8 cellular contexts compared by ENCODE assay signal in the genomic region with DNA sequence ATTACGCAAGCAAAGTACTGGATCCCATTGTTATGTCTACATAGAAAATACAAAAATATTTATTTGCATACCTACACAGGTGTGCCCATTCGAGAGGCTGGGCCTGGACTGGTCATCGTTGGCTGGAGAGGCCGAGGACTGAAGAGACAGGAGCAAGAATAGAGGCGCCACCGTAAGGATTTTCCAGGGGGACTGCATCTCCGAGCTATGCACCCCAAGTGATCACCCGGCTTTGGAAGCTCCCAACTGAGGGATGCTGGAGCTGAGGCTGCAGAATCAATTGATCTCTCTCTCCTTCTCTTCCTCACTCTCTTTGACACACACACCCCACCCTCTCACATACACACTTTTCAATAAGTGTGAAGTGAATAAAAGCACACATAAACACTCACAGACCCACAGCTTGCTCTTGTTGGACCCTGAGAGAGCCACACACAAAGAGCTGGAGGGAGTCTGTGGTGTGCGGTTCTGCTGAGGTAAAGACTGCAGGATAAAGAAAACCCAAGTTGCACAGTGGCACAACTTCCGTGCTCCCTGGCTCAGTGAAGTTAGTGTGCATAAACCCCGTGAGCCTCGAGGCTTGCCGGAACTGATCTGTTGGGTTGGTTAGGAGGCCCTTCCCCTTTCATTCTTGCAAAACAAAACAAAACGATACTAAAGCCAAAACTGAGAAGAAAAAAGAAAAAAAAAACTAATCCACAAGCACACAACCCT. TPM values are rescaled to one million over a fixed set of nuclear protein-coding genes. Genes with fewer than 3 reads are reported as not detected.
DNase-seq lines count a peak whose midpoint lies in the region; ATAC-seq and TF ChIP-seq lines count a peak whose summit lies in the region.

A gene with protein sequence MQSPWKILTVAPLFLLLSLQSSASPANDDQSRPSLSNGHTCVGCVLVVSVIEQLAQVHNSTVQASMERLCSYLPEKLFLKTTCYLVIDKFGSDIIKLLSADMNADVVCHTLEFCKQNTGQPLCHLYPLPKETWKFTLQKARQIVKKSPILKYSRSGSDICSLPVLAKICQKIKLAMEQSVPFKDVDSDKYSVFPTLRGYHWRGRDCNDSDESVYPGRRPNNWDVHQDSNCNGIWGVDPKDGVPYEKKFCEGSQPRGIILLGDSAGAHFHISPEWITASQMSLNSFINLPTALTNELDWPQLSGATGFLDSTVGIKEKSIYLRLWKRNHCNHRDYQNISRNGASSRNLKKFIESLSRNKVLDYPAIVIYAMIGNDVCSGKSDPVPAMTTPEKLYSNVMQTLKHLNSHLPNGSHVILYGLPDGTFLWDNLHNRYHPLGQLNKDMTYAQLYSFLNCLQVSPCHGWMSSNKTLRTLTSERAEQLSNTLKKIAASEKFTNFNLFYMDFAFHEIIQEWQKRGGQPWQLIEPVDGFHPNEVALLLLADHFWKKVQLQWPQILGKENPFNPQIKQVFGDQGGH (minus strand): TSS at position 544 of the 714 bp plus-strand sequence. CDS start 346 bp downstream, at position 198.

- no peaks in the 10 kb centered on the region for H3K27me3 ChIP-seq in Loucy (ENCODE audit: insufficient read depth, low read length, poor library complexity, severe bottlenecking)

- H3K9me2 ChIP-seq in Loucy (replicated peaks; ENCODE audit: low read depth, low read length) = no peaks in the 10 kb centered on the region

- 0 out of 2 replicates have a peak, but pooled peaks cover 2% of the 10 kb centered on the region for H3K9me3 ChIP-seq in Loucy (ENCODE audit: insufficient read depth, low read depth, low read length)

- no peaks in the 10 kb centered on the region for H3K36me3 ChIP-seq in Loucy (ENCODE audit: insufficient read depth, low read length)

- H3K36me3 Mint-ChIP-seq in immature natural killer cell = peaks cover 26 to 31% (median 30%) of the 10 kb centered on the region in 3 donors

- H3K4me2 ChIP-seq in Loucy (ENCODE audit: low read depth, low read length, poor library complexity, severe bottlenecking) = peak within 1 kb of the TSS; percentile 77

- H2AFZ ChIP-seq in Loucy (ENCODE audit: low read length) = peak within 1 kb of the TSS; percentile 74

- peaks cover 7 to 30% (median 18%) of the 10 kb centered on the region in 3 donors for H3K27me3 Mint-ChIP-seq in immature natural killer cell (ENCODE audit: low read depth in 3 of 3)

- peak within 1 kb of the TSS; percentile 92 to 100 (median 98) for H3K27ac Mint-ChIP-seq in immature natural killer cell

- peaks cover 5% of the 10 kb centered on the region; the same call in 1 of the 2 replicates for H3F3A ChIP-seq in Loucy (ENCODE audit: low read depth)

- no peaks in the 10 kb centered on the region for H4K20me1 ChIP-seq in Loucy (ENCODE audit: insufficient read depth, low read length, poor library complexity, severe bottlenecking)

- no peak for TF ChIP-seq CTCF in Loucy (conservative IDR thresholded peaks at IDR 0.05; ENCODE audit: low read length)

- H3K79me2 ChIP-seq in Loucy (ENCODE audit: insufficient read depth, low read length) = peaks cover 32% of the 10 kb centered on the region

- H3K4me3 ChIP-seq in Loucy (ENCODE audit: low read length, poor library complexity, severe bottlenecking) = peak within 1 kb of the TSS; percentile 72

- peaks cover 89 to 90% of the 10 kb centered on the region in 2 donors for H3K4me1 Mint-ChIP-seq in immature natural killer cell

- no peaks in the 10 kb centered on the region for H3K9me3 Mint-ChIP-seq in immature natural killer cell

- peak; percentile 94 for ATAC-seq in GM21423 (IDR thresholded peaks at IDR 0.05; ENCODE audit: unreplicated experiment)

- H3K4me1 ChIP-seq in Loucy (ENCODE audit: insufficient read depth, low read length, poor library complexity, severe bottlenecking) = peaks cover 64% of the 10 kb centered on the region

- peak within 1 kb of the TSS; percentile 92 to 98 (median 96) for H3K4me3 Mint-ChIP-seq in immature natural killer cell

- DNase-seq in Ammon's horn (ENCODE audit: low spot score) = peak; percentile 72
- peak; percentile 66 for DNase-seq in activated CD8-positive, alpha-beta memory T cell treated with anti-CD3 and anti-CD28 coated beads, Interleukin-2, amount 50 U/mL, for 4 hours
- DNase-seq in immature natural killer cell = peak; percentile 91 to 95 (median 93)
- DNase-seq in stimulated activated CD8-positive, alpha-beta memory T cell treated with anti-CD3 and anti-CD28 coated beads, Interleukin-15, amount 100 ng/mL, for 4 hours (ENCODE audit: low read depth in 2 of 2) = peak; percentile 46 to 53
- no peak for DNase-seq in NCI-H748 (lab: John Stamatoyannopoulos, UW; ENCODE audit: unreplicated experiment)
- no peak for DNase-seq in COR-L47 (lab: John Stamatoyannopoulos, UW)

- H3K9ac ChIP-seq in Loucy (ENCODE audit: low read depth, low read length, poor library complexity, severe bottlenecking) = peak within 1 kb of the TSS; percentile 77

RNA-seq across cellular contexts. Expression of the gene that starts here (rescaled TPM):
- polyA plus RNA-seq in immature natural killer cell = 100 to 1,000 TPM; 288 to 385 (median 331) TPM

Comparison
In these comparisons a context has a peak if more than half of its experiments do, and no peak if none do; other contexts are left out.
1. DNase-seq: peak in Ammon's horn (single experiment), activated CD8-positive, alpha-beta memory T cell treated with anti-CD3 and anti-CD28 coated beads, Interleukin-2, amount 50 U/mL, for 4 hours (single experiment), immature natural killer cell (3 of 3) and stimulated activated CD8-positive, alpha-beta memory T cell treated with anti-CD3 and anti-CD28 coated beads, Interleukin-15, amount 100 ng/mL, for 4 hours (2 of 2); none in NCI-H748 (single experiment) and COR-L47 (single experiment).